ENCODE assay signal across 11 cellular contexts in the genomic region with DNA sequence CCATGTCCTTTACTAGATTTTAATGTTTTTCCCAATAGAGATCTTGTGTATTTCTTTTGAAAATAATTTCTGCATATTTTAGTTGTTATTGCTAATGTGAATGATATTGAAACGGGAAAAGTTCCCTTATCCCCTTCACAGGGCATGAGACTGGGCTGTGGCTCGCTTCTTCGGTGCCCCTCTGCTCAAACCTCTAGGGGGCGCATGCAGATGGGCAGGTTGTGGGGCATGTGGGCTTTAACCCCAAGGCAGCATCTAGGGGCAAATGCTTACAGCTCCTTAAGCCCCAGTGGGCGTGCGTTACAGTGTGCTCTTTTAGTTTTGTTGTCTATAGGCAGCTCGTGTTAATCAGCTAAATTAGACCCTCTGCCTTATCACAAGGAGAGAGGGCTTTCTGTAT.
DNase-seq lines count a peak whose midpoint lies in the region; ATAC-seq, FAIRE-seq and TF ChIP-seq lines count a peak whose summit lies in the region.
"Had no signal": no experiment of that assay in that cellular context is flagged by ENCODE, and none has a peak within 500 bp of the region (broad histone marks: within the 10 kb centered on the region; RNA-seq: fewer than 3 reads in every experiment).

No MANE protein-coding gene starts in this region.

- no peak overlapping the region for H2BK5ac ChIP-seq in H1 (ENCODE audit: low read depth, low read length)

- no peaks in the 10 kb centered on the region for H3K9me2 ChIP-seq in MM.1S (replicated peaks; ENCODE audit: insufficient read depth, low read length)

- TF ChIP-seq CTCF in MM.1S (IDR thresholded peaks at IDR 0.05; ENCODE audit: low read length) (peak; percentile 40), H1 (IDR thresholded peaks at IDR 0.05; ENCODE audit: control extremely low read depth in 1 of 3, insufficient read depth in 1 of 3, low read depth in 1 of 3, low read length in 3 of 3) (peak; percentile 61 to 66 (median 62)), smooth muscle cell (IDR thresholded peaks at IDR 0.05; ENCODE audit: borderline replicate concordance, insufficient read depth, poor library complexity, severe bottlenecking) (peak; percentile 14)

- no peak overlapping the region for H3K27ac ChIP-seq in MM.1S (ENCODE audit: low read length)
- no peak overlapping the region for H3K27ac ChIP-seq in H1 (ENCODE audit: low read depth, low read length)
- no peak overlapping the region for H3K27ac ChIP-seq in smooth muscle cell (ENCODE audit: low read depth)
- H3K27ac ChIP-seq in caudate nucleus (ENCODE audit: low read depth, low read length), result no peak overlapping the region
- H3K27ac ChIP-seq: SJSA1 had no signal

- no peaks in the 10 kb centered on the region for H3F3A ChIP-seq in MM.1S (ENCODE audit: insufficient read depth, low read length)
- no peaks in the 10 kb centered on the region for H3F3A ChIP-seq in smooth muscle cell (ENCODE audit: low read depth)

- no peak overlapping the region for H2BK120ac ChIP-seq in H1 (replicated peaks; ENCODE audit: low read depth, low read length)

- no peaks in the 10 kb centered on the region for H3K4me1 Mint-ChIP-seq in activated naive CD8-positive, alpha-beta T cell treated with anti-CD3 and anti-CD28 coated beads, Interleukin-2, amount 50 U/mL, for 24 hours
- H3K4me1 Mint-ChIP-seq in activated naive CD8-positive, alpha-beta T cell treated with anti-CD3 and anti-CD28 coated beads for 36 hours, result no peaks in the 10 kb centered on the region
- H3K4me1 Mint-ChIP-seq: naive thymus-derived CD8-positive, alpha-beta T cell had no signal

- H4K8ac ChIP-seq in H1 (ENCODE audit: extremely low read depth, insufficient read depth, low read length), result no peak overlapping the region

- no peak overlapping the region for H3K27ac Mint-ChIP-seq in activated naive CD8-positive, alpha-beta T cell treated with anti-CD3 and anti-CD28 coated beads, Interleukin-2, amount 50 U/mL, for 24 hours
- no peak overlapping the region for H3K27ac Mint-ChIP-seq in activated naive CD8-positive, alpha-beta T cell treated with anti-CD3 and anti-CD28 coated beads for 36 hours
- H3K27ac Mint-ChIP-seq: naive thymus-derived CD8-positive, alpha-beta T cell had no signal

- no peak overlapping the region for H3K18ac ChIP-seq in H1 (ENCODE audit: extremely low read depth, low read length)

- H3K27me3 ChIP-seq in MM.1S (replicated peaks; ENCODE audit: insufficient read depth, low read length) (no peaks in the 10 kb centered on the region), H1 (replicated peaks in 1 of 4; ENCODE audit: control insufficient read depth in 3 of 4, extremely low read depth in 1 of 4, insufficient read depth in 3 of 4, low read length in 3 of 4) (no peaks in the 10 kb centered on the region), smooth muscle cell (ENCODE audit: low read depth) (no peaks in the 10 kb centered on the region)
- H3K27me3 ChIP-seq: SJSA1 had no signal

- H3K9me3 ChIP-seq in MM.1S (replicated peaks; ENCODE audit: insufficient read depth, low read length) (no peaks in the 10 kb centered on the region), H1 (ENCODE audit: insufficient read depth in 2 of 2, low read depth in 1 of 2, low read length in 1 of 2) (no peaks in the 10 kb centered on the region), smooth muscle cell (replicated peaks; ENCODE audit: low read depth) (no peaks in the 10 kb centered on the region)
- H3K9me3 ChIP-seq: SJSA1 had no signal

- no peak overlapping the region for H4K5ac ChIP-seq in H1 (ENCODE audit: insufficient read length, low read depth, low read length)

- H3K4ac ChIP-seq in H1 (replicated peaks; ENCODE audit: insufficient read length, low read depth, low read length), result no peak overlapping the region

- TF ChIP-seq RAD21 in H1 (IDR thresholded peaks at IDR 0.05 in 1 of 2, conservative IDR thresholded peaks at IDR 0.05 in 1 of 2; ENCODE audit: low read depth in 2 of 2, low read length in 2 of 2), result peak; percentile 54 to 65

- H3K23me2 ChIP-seq in H1 (ENCODE audit: low read depth, low read length), result no peaks in the 10 kb centered on the region

- TF ChIP-seq POLR2A in H1 (IDR thresholded peaks at IDR 0.05; ENCODE audit: control extremely low read depth in 1 of 2, low read depth in 2 of 2, low read length in 2 of 2), result no peak

- ATAC-seq in activated naive CD8-positive, alpha-beta T cell treated with anti-CD3 and anti-CD28 coated beads, Interleukin-2, amount 50 U/mL, for 24 hours, result no peak
- no peak for ATAC-seq in GM19467 (IDR thresholded peaks at IDR 0.05; ENCODE audit: unreplicated experiment)
- ATAC-seq: naive thymus-derived CD8-positive, alpha-beta T cell had no signal

- TF ChIP-seq EP300 in H1 (IDR thresholded peaks at IDR 0.05; ENCODE audit: borderline replicate concordance in 1 of 2, low read depth in 2 of 2, low read length in 2 of 2), result no peak

- no peaks in the 10 kb centered on the region for H3K9me3 Mint-ChIP-seq in activated naive CD8-positive, alpha-beta T cell treated with anti-CD3 and anti-CD28 coated beads, Interleukin-2, amount 50 U/mL, for 24 hours
- no peaks in the 10 kb centered on the region for H3K9me3 Mint-ChIP-seq in activated naive CD8-positive, alpha-beta T cell treated with anti-CD3 and anti-CD28 coated beads for 36 hours
- H3K9me3 Mint-ChIP-seq: naive thymus-derived CD8-positive, alpha-beta T cell had no signal

- H3K27me3 Mint-ChIP-seq in activated naive CD8-positive, alpha-beta T cell treated with anti-CD3 and anti-CD28 coated beads, Interleukin-2, amount 50 U/mL, for 24 hours, result no peaks in the 10 kb centered on the region
- H3K27me3 Mint-ChIP-seq in activated naive CD8-positive, alpha-beta T cell treated with anti-CD3 and anti-CD28 coated beads for 36 hours, result no peaks in the 10 kb centered on the region
- H3K27me3 Mint-ChIP-seq: naive thymus-derived CD8-positive, alpha-beta T cell had no signal

- no peaks in the 10 kb centered on the region for H3K36me3 Mint-ChIP-seq in activated naive CD8-positive, alpha-beta T cell treated with anti-CD3 and anti-CD28 coated beads, Interleukin-2, amount 50 U/mL, for 24 hours (ENCODE audit: low read depth)
- H3K36me3 Mint-ChIP-seq in activated naive CD8-positive, alpha-beta T cell treated with anti-CD3 and anti-CD28 coated beads for 36 hours, result no peaks in the 10 kb centered on the region
- H3K36me3 Mint-ChIP-seq: naive thymus-derived CD8-positive, alpha-beta T cell had no signal

- H3K4me3 Mint-ChIP-seq in activated naive CD8-positive, alpha-beta T cell treated with anti-CD3 and anti-CD28 coated beads, Interleukin-2, amount 50 U/mL, for 24 hours, result no peak overlapping the region
- H3K4me3 Mint-ChIP-seq in activated naive CD8-positive, alpha-beta T cell treated with anti-CD3 and anti-CD28 coated beads for 36 hours, result no peak overlapping the region
- H3K4me3 Mint-ChIP-seq: naive thymus-derived CD8-positive, alpha-beta T cell had no signal

- H2BK12ac ChIP-seq in H1 (ENCODE audit: low read depth, low read length), result no peak overlapping the region

- H3K9ac ChIP-seq in MM.1S (ENCODE audit: low read length) (no peak overlapping the region), H1 (replicated peaks in 1 of 4; ENCODE audit: extremely low read depth in 1 of 4, low read depth in 3 of 4, low read length in 3 of 4) (no peak overlapping the region), smooth muscle cell (ENCODE audit: low read depth) (no peak overlapping the region)

- CTCF ChIA-PET in H1 (lab: Charles Lee; ENCODE audit: partially characterized antibody), result interaction anchor here (0.8 to 1.9 kb wide), 8 partner anchors 11 to 472 kb away, joined by 3 to 7 read pairs (median 3); no protein-coding TSS in a partner anchor

- H3K4me2 ChIP-seq in MM.1S (ENCODE audit: low read depth, low read length), result no peak overlapping the region
- no peak overlapping the region for H3K4me2 ChIP-seq in H1 (ENCODE audit: insufficient read depth in 1 of 2, low read depth in 2 of 2, low read length in 2 of 2)
- H3K4me2 ChIP-seq in smooth muscle cell, result no peak overlapping the region

- H4K91ac ChIP-seq in H1 (replicated peaks; ENCODE audit: insufficient read length, low read length), result no peak overlapping the region

- H3K14ac ChIP-seq in H1 (ENCODE audit: insufficient read length), result no peak overlapping the region

- H3K36me3 ChIP-seq in MM.1S (replicated peaks; ENCODE audit: insufficient read depth, low read length) (no peaks in the 10 kb centered on the region), H1 (ENCODE audit: control insufficient read depth in 2 of 4, insufficient read depth in 4 of 4, low read length in 3 of 4) (no peaks in the 10 kb centered on the region), smooth muscle cell (ENCODE audit: low read depth) (no peaks in the 10 kb centered on the region)
- H3K36me3 ChIP-seq: SJSA1 had no signal

- peak; percentile 1 for DNase-seq in activated naive CD8-positive, alpha-beta T cell treated with anti-CD3 and anti-CD28 coated beads, Interleukin-2, amount 50 U/mL, for 24 hours
- no peak for DNase-seq in activated naive CD8-positive, alpha-beta T cell treated with anti-CD3 and anti-CD28 coated beads for 36 hours
- DNase-seq in MM.1S (no peak), H1 (ENCODE audit: low read depth in 1 of 2, low spot score in 2 of 2) (peak in 1 of 2 experiments; percentile 51), smooth muscle cell (lab: John Stamatoyannopoulos, UW; ENCODE audit: unreplicated experiment) (no peak), superior temporal gyrus (ENCODE audit: extremely low spot score) (no peak), caudate nucleus (lab: John Stamatoyannopoulos, UW) (no peak)
- DNase-seq: activated gamma-delta T cell treated with Interleukin-2 at 50 U/mL for 16 hours; naive thymus-derived CD8-positive, alpha-beta T cell had no signal

- H3K79me1 ChIP-seq in H1 (ENCODE audit: low read depth, low read length), result no peaks in the 10 kb centered on the region

- H3K4me1 ChIP-seq in MM.1S (ENCODE audit: low read length) (no peaks in the 10 kb centered on the region), H1 (replicated peaks in 1 of 4; ENCODE audit: control insufficient read depth in 3 of 4, insufficient read depth in 4 of 4, low read length in 3 of 4) (peaks cover 0 to 3% (median 2%) of the 10 kb centered on the region in 4 experiments; a peak in 2 of 7 replicates), smooth muscle cell (ENCODE audit: low read depth) (no peaks in the 10 kb centered on the region)
- H3K4me1 ChIP-seq: SJSA1 had no signal

- no peak overlapping the region for H2BK20ac ChIP-seq in H1 (ENCODE audit: low read length)

- WGBS in H1 (ENCODE audit: extremely low coverage in 1 of 2, insufficient coverage in 1 of 2, insufficient read length in 1 of 2, insufficient replicate concordance in 2 of 2, low coverage in 1 of 2, low lambda C conversion rate in 2 of 2, missing lambda C conversion rate in 1 of 2), 2 experiments, result 64% methylated on average over 7 of the region's 7 CpGs; no CpG with 5 or more reads in 1 of the 2 experiments
- WGBS in smooth muscle cell (ENCODE audit: low lambda C conversion rate), result 60% methylated on average over 7 of the region's 7 CpGs

- H3K79me2 ChIP-seq in MM.1S (ENCODE audit: low read length) (no peaks in the 10 kb centered on the region), H1 (ENCODE audit: control insufficient read depth in 1 of 2, insufficient read depth in 2 of 2, low read length in 2 of 2) (no peaks in the 10 kb centered on the region), smooth muscle cell (ENCODE audit: low read depth) (no peaks in the 10 kb centered on the region)

- no peaks in the 10 kb centered on the region for H4K20me1 ChIP-seq in MM.1S (ENCODE audit: insufficient read depth, low read length)
- H4K20me1 ChIP-seq in H1 (replicated peaks in 1 of 2; ENCODE audit: control insufficient read depth in 1 of 2, insufficient read depth in 2 of 2, low read length in 2 of 2), result no peaks in the 10 kb centered on the region
- no peaks in the 10 kb centered on the region for H4K20me1 ChIP-seq in smooth muscle cell (ENCODE audit: low read depth)

- POLR2A ChIA-PET in H1 (lab: Charles Lee; ENCODE audit: partially characterized antibody), result no interaction called here

- no peak overlapping the region for H3K4me3 ChIP-seq in MM.1S (ENCODE audit: low read length)
- no peak overlapping the region for H3K4me3 ChIP-seq in H1 (ENCODE audit: extremely low read depth in 1 of 4, insufficient read depth in 2 of 4, low read depth in 3 of 4, low read length in 4 of 4)
- H3K4me3 ChIP-seq in smooth muscle cell, result no peak overlapping the region
- H3K4me3 ChIP-seq: SJSA1 had no signal

- H2BK15ac ChIP-seq in H1 (ENCODE audit: low read length), result no peak overlapping the region

- H2AK5ac ChIP-seq in H1 (ENCODE audit: low read depth, low read length), result no peak overlapping the region

- H2AFZ ChIP-seq in MM.1S (ENCODE audit: low read length), result no peak overlapping the region
- no peak overlapping the region for H2AFZ ChIP-seq in H1 (ENCODE audit: low read length)
- no peak overlapping the region for H2AFZ ChIP-seq in smooth muscle cell (ENCODE audit: low read depth)

- H3K56ac ChIP-seq in H1 (replicated peaks; ENCODE audit: insufficient read length, low read depth, low read length), result no peak overlapping the region

- peak; percentile 81 for FAIRE-seq in H1 (lab: Jason Lieb, UNC)

- no peak overlapping the region for H3K23ac ChIP-seq in H1 (ENCODE audit: insufficient read length)
